Comparison of ENCODE assay signal across 10 cellular contexts in the genomic region with DNA sequence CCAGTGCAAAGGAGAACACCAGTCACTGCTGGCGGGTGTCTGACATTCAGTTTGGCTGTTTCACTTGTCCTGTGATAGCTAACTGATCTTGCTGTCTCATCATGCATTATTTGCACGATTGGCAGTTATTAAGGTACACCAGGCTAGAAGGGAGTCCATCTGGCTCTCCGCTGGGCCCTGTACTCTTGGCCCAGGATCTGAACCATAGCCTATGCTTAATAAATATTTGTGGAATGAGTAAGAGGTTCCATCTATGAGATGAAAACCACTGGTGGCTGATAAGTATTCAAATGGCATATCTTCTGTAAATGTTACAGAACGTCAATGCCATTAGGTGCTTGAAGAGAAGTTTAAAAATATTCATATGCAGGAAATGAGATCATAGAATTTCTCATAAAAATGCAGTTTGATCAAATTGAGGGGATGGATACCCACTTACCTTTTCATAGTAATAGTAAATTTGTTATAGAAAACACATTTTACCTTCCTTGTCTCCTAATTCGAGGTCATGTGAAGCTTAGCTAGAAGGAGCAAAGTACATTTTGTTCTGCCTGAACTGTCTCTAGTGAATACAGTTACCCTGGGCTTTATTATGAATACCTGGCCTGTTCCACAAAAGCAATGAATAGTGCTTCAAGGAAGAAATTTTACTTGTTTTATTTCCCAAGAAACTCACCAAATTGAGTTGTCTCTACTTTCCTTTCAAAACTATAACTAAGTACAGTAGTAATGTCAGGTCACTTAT.
DNase-seq lines count a peak whose midpoint lies in the region; ATAC-seq and TF ChIP-seq lines count a peak whose summit lies in the region.
"Had no signal": no experiment of that assay in that cellular context is flagged by ENCODE, and none has a peak within 500 bp of the region (broad histone marks: within the 10 kb centered on the region; RNA-seq: fewer than 3 reads in every experiment).

No MANE protein-coding gene starts in this region.

- H3K27me3 Mint-ChIP-seq in activated naive CD8-positive, alpha-beta T cell treated with anti-CD3 and anti-CD28 coated beads, Interleukin-2, amount 50 U/mL, for 24 hours = peaks cover 3% of the 10 kb centered on the region

- no peak overlapping the region for H2AK5ac ChIP-seq in mesenchymal stem cell (ENCODE audit: low read length, severe bottlenecking)

- no peak overlapping the region for H3K4me2 ChIP-seq in mesenchymal stem cell (ENCODE audit: low read length, poor library complexity, severe bottlenecking)

- no peak overlapping the region for H3K4me3 Mint-ChIP-seq in activated naive CD8-positive, alpha-beta T cell treated with anti-CD3 and anti-CD28 coated beads, Interleukin-2, amount 50 U/mL, for 24 hours
- H3K4me3 Mint-ChIP-seq: activated B cell treated with CpG ODN at 0.5 μM for 24 hours had no signal

- H3K4me1 ChIP-seq in A673 (ENCODE audit: insufficient read depth, low read length, poor library complexity, severe bottlenecking) = peaks cover 46% of the 10 kb centered on the region
- peaks cover 12% of the 10 kb centered on the region for H3K4me1 ChIP-seq in mesenchymal stem cell (ENCODE audit: control insufficient read depth, insufficient read depth, low read depth, low read length)

- TF ChIP-seq CTCF in A673 (conservative IDR thresholded peaks at IDR 0.05; ENCODE audit: low read depth, low read length) (no peak), dorsolateral prefrontal cortex (IDR thresholded peaks at IDR 0.05 in 54 of 56, conservative IDR thresholded peaks at IDR 0.05 in 2 of 56; ENCODE audit: low read depth in 1 of 56, partially characterized antibody in 56 of 56) (no peak)

- H3K27ac Mint-ChIP-seq in activated naive CD8-positive, alpha-beta T cell treated with anti-CD3 and anti-CD28 coated beads, Interleukin-2, amount 50 U/mL, for 24 hours = no peak overlapping the region
- H3K27ac Mint-ChIP-seq: activated B cell treated with CpG ODN at 0.5 μM for 24 hours had no signal

- no TSS peak for BruUV-seq in A673 (replicated peaks; lab: Mats Ljungman, UMichigan)

- H2BK15ac ChIP-seq in mesenchymal stem cell (ENCODE audit: low read depth, poor library complexity, severe bottlenecking) = no peak overlapping the region

- H3K9ac ChIP-seq in mesenchymal stem cell (ENCODE audit: low read length) = peak overlapping the region; percentile 46

- peak overlapping the region; percentile 4 for H4K91ac ChIP-seq in mesenchymal stem cell (ENCODE audit: low read length)

- H3K36me3 ChIP-seq in A673 (ENCODE audit: insufficient read depth, low read length, poor library complexity, severe bottlenecking) = no peaks in the 10 kb centered on the region
- no peaks in the 10 kb centered on the region for H3K36me3 ChIP-seq in MG63
- peaks cover 0 to 6% of the 10 kb centered on the region in 2 experiments for H3K36me3 ChIP-seq in mesenchymal stem cell (ENCODE audit: control insufficient read depth in 1 of 2, insufficient read depth in 2 of 2, low read depth in 1 of 2, low read length in 2 of 2)

- intact Hi-C loops in A673 (cut with micrococcal nuclease; ENCODE audit: unreplicated experiment) = no loop called here
- intact Hi-C loops in dorsolateral prefrontal cortex (cut with DNase I) = no loop called here

- no peak overlapping the region for H3K23ac ChIP-seq in mesenchymal stem cell (ENCODE audit: low read length in 2 of 2)

- peak overlapping the region; percentile 82 to 83 for H2BK12ac ChIP-seq in mesenchymal stem cell (ENCODE audit: low read length in 2 of 2)

- POLR2A ChIA-PET in A673 (lab: Charles Lee; ENCODE audit: low non-redundant PET) = no interaction called here

- H2BK5ac ChIP-seq in mesenchymal stem cell (ENCODE audit: low read depth, low read length, poor library complexity, severe bottlenecking) = no peak overlapping the region

- peak overlapping the region; percentile 87 for H3K27ac ChIP-seq in A673 (ENCODE audit: low read depth, low read length, poor library complexity, severe bottlenecking)
- H3K27ac ChIP-seq in mesenchymal stem cell (ENCODE audit: low read length, poor library complexity, severe bottlenecking) = peak overlapping the region; percentile 98
- no peak overlapping the region for H3K27ac ChIP-seq in dorsolateral prefrontal cortex

- no peak for ATAC-seq in activated naive CD8-positive, alpha-beta T cell treated with anti-CD3 and anti-CD28 coated beads, Interleukin-2, amount 50 U/mL, for 24 hours
- no peak for ATAC-seq in HG02623 (IDR thresholded peaks at IDR 0.05; ENCODE audit: unreplicated experiment)

- no peaks in the 10 kb centered on the region for H3K27me3 ChIP-seq in A673 (replicated peaks; ENCODE audit: insufficient read depth, low read depth, low read length, poor library complexity)
- H3K27me3 ChIP-seq in MG63 = no peaks in the 10 kb centered on the region
- H3K27me3 ChIP-seq in mesenchymal stem cell (ENCODE audit: control insufficient read depth in 1 of 2, insufficient read depth in 1 of 2, low read length in 2 of 2) = no peaks in the 10 kb centered on the region
- H3K27me3 ChIP-seq in dorsolateral prefrontal cortex = peaks cover 0 to 6% (median 0%) of the 10 kb centered on the region in 45 donors

- H3K4me1 Mint-ChIP-seq in activated naive CD8-positive, alpha-beta T cell treated with anti-CD3 and anti-CD28 coated beads, Interleukin-2, amount 50 U/mL, for 24 hours = no peaks in the 10 kb centered on the region
- H3K4me1 Mint-ChIP-seq: activated B cell treated with CpG ODN at 0.5 μM for 24 hours had no signal

- no peak overlapping the region for H4K8ac ChIP-seq in mesenchymal stem cell (ENCODE audit: low read length)

- CTCF ChIA-PET in A673 (lab: Charles Lee) = no interaction called here

- WGBS in mesenchymal stem cell = 26% methylated on average over 4 of the region's 5 CpGs

- H3K18ac ChIP-seq in mesenchymal stem cell (ENCODE audit: low read depth in 1 of 2, low read length in 2 of 2) = peak overlapping the region in 1 of 2 experiments; percentile 73

- no peak overlapping the region for H3K14ac ChIP-seq in mesenchymal stem cell (ENCODE audit: low read length in 2 of 2)

- no peak overlapping the region for H2BK120ac ChIP-seq in mesenchymal stem cell (ENCODE audit: low read depth, low read length)

- DNase-seq in A673 (ENCODE audit: low spot score) = no peak
- peak; percentile 87 for DNase-seq in MG63
- peak; percentile 43 for DNase-seq in dermis blood vessel endothelial cell
- peak; percentile 81 for DNase-seq in mesenchymal stem cell
- no peak for DNase-seq in dorsolateral prefrontal cortex
- DNase-seq in activated naive CD8-positive, alpha-beta T cell treated with anti-CD3 and anti-CD28 coated beads, Interleukin-2, amount 50 U/mL, for 24 hours = no peak
- no peak for DNase-seq in globus pallidus (ENCODE audit: low spot score)
- DNase-seq: activated B cell treated with CpG ODN at 0.5 μM for 24 hours; activated naive CD4-positive, alpha-beta T cell treated with Interleukin-2 at 50 U/mL for 16 hours had no signal

- peak overlapping the region; percentile 28 for H3K4me3 ChIP-seq in A673 (ENCODE audit: low read depth, low read length, poor library complexity, severe bottlenecking)
- no peak overlapping the region for H3K4me3 ChIP-seq in MG63
- H3K4me3 ChIP-seq in mesenchymal stem cell (ENCODE audit: insufficient read depth in 1 of 2, low read depth in 1 of 2, low read length in 2 of 2) = no peak overlapping the region
- no peak overlapping the region for H3K4me3 ChIP-seq in dorsolateral prefrontal cortex

- no peak overlapping the region for H3K4ac ChIP-seq in mesenchymal stem cell (ENCODE audit: low read depth in 1 of 2, low read length in 2 of 2)

- H3K9me3 ChIP-seq in A673 (ENCODE audit: low read depth, low read length, poor library complexity, severe bottlenecking) = no peaks in the 10 kb centered on the region
- no peaks in the 10 kb centered on the region for H3K9me3 ChIP-seq in MG63
- no peaks in the 10 kb centered on the region for H3K9me3 ChIP-seq in mesenchymal stem cell (ENCODE audit: control insufficient read depth, low read length)

- H3K9me3 Mint-ChIP-seq in activated naive CD8-positive, alpha-beta T cell treated with anti-CD3 and anti-CD28 coated beads, Interleukin-2, amount 50 U/mL, for 24 hours = no peaks in the 10 kb centered on the region
- H3K9me3 Mint-ChIP-seq: activated B cell treated with CpG ODN at 0.5 μM for 24 hours had no signal

- H2AFZ ChIP-seq in mesenchymal stem cell (ENCODE audit: low read depth, low read length) = no peak overlapping the region

- H3K36me3 Mint-ChIP-seq in activated naive CD8-positive, alpha-beta T cell treated with anti-CD3 and anti-CD28 coated beads, Interleukin-2, amount 50 U/mL, for 24 hours (ENCODE audit: low read depth) = no peaks in the 10 kb centered on the region

- peaks cover 8% of the 10 kb centered on the region for H3K79me1 ChIP-seq in mesenchymal stem cell (replicated peaks; ENCODE audit: low read length, poor library complexity, severe bottlenecking)

Comparison
In these comparisons a context has a peak if more than half of its experiments do, and no peak if none do; other contexts are left out.
1. DNase-seq: peak in MG63 (single experiment), dermis blood vessel endothelial cell (single experiment) and mesenchymal stem cell (single experiment); none in A673 (single experiment), dorsolateral prefrontal cortex (0 of 10), activated naive CD8-positive, alpha-beta T cell treated with anti-CD3 and anti-CD28 coated beads, Interleukin-2, amount 50 U/mL, for 24 hours (single experiment) and globus pallidus (single experiment).
2. H3K27ac ChIP-seq: peak in A673 (single experiment) and mesenchymal stem cell (single experiment); none in dorsolateral prefrontal cortex (0 of 59).